ENCODE assay signal across 1 cellular context in the genomic region with DNA sequence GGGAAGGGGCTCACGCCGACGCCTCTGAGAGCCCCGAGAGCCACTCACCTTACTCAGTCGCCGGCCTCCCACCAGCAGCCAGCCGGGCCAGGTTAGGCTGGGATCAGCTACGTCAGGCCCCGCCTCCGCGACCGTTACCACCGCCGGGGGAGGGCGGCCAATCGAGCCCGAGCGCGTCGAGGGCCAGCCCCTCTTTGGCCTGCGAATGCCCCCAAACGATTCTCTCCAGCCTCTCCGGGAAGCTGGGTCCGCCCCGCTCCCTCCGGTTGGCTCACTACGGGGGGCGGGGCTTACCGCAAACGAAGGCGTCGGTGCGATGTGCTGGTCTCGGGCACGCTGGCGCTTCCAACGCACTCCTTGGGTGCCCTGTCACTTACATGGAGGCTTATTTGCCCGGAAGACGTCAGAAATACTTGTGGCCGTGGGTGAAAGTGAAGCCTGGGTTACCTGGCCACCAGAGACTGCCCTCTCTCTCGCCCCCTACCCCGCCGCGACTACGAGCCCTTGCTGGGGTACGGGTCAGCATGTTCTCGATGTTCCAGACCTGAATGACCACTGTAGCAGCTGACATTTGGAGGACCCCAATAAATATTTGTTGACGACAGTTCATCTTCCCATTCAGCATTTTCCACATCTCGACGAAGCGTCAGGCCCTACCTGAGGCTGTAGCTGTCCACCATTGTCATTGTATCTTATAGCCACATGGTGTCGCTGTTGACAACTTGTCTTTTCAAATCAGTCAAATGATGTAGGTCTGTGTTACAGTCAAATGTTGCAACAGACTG.
TF ChIP-seq lines count a peak whose summit lies in the region.

A gene with protein sequence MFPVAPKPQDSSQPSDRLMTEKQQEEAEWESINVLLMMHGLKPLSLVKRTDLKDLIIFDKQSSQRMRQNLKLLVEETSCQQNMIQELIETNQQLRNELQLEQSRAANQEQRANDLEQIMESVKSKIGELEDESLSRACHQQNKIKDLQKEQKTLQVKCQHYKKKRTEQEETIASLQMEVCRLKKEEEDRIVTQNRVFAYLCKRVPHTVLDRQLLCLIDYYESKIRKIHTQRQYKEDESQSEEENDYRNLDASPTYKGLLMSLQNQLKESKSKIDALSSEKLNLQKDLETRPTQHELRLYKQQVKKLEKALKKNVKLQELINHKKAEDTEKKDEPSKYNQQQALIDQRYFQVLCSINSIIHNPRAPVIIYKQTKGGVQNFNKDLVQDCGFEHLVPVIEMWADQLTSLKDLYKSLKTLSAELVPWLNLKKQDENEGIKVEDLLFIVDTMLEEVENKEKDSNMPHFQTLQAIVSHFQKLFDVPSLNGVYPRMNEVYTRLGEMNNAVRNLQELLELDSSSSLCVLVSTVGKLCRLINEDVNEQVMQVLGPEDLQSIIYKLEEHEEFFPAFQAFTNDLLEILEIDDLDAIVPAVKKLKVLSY (minus strand): TSS at position 111 of the 785 bp plus-strand sequence. CDS start 21,333 bp downstream, outside the sequence.

TF ChIP-seq in HepG2, 621 proteins besides CTCF, POLR2A, EP300 and RAD21 (continued from another document and continues in another):
- TF ChIP-seq, protein P1, sequence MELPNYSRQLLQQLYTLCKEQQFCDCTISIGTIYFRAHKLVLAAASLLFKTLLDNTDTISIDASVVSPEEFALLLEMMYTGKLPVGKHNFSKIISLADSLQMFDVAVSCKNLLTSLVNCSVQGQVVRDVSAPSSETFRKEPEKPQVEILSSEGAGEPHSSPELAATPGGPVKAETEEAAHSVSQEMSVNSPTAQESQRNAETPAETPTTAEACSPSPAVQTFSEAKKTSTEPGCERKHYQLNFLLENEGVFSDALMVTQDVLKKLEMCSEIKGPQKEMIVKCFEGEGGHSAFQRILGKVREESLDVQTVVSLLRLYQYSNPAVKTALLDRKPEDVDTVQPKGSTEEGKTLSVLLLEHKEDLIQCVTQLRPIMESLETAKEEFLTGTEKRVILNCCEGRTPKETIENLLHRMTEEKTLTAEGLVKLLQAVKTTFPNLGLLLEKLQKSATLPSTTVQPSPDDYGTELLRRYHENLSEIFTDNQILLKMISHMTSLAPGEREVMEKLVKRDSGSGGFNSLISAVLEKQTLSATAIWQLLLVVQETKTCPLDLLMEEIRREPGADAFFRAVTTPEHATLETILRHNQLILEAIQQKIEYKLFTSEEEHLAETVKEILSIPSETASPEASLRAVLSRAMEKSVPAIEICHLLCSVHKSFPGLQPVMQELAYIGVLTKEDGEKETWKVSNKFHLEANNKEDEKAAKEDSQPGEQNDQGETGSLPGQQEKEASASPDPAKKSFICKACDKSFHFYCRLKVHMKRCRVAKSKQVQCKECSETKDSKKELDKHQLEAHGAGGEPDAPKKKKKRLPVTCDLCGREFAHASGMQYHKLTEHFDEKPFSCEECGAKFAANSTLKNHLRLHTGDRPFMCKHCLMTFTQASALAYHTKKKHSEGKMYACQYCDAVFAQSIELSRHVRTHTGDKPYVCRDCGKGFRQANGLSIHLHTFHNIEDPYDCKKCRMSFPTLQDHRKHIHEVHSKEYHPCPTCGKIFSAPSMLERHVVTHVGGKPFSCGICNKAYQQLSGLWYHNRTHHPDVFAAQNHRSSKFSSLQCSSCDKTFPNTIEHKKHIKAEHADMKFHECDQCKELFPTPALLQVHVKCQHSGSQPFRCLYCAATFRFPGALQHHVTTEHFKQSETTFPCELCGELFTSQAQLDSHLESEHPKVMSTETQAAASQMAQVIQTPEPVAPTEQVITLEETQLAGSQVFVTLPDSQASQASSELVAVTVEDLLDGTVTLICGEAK (IDR thresholded peaks at IDR 0.05): no peak
- TF ChIP-seq, protein P1 (CRISPR knock-in tag; IDR thresholded peaks at IDR 0.05): no peak
- TF ChIP-seq SMAD1 (CRISPR knock-in tag; IDR thresholded peaks at IDR 0.05; ENCODE audit: borderline replicate concordance, low read depth): peak; percentile 78; the same call in 1 of the 2 replicates
- TF ChIP-seq ASH2L (IDR thresholded peaks at IDR 0.05; ENCODE audit: insufficient read length, low read depth, low read length): peak; percentile 52
- no peak for TF ChIP-seq WIZ (CRISPR knock-in tag; IDR thresholded peaks at IDR 0.05)
- TF ChIP-seq, protein P2, sequence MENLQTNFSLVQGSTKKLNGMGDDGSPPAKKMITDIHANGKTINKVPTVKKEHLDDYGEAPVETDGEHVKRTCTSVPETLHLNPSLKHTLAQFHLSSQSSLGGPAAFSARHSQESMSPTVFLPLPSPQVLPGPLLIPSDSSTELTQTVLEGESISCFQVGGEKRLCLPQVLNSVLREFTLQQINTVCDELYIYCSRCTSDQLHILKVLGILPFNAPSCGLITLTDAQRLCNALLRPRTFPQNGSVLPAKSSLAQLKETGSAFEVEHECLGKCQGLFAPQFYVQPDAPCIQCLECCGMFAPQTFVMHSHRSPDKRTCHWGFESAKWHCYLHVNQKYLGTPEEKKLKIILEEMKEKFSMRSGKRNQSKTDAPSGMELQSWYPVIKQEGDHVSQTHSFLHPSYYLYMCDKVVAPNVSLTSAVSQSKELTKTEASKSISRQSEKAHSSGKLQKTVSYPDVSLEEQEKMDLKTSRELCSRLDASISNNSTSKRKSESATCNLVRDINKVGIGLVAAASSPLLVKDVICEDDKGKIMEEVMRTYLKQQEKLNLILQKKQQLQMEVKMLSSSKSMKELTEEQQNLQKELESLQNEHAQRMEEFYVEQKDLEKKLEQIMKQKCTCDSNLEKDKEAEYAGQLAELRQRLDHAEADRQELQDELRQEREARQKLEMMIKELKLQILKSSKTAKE (CRISPR knock-in tag; IDR thresholded peaks at IDR 0.05; ENCODE audit: borderline replicate concordance): no peak; the same call in 1 of the 2 replicates
- peak; percentile 89 for TF ChIP-seq ZNF749 (CRISPR knock-in tag; IDR thresholded peaks at IDR 0.05; ENCODE audit: borderline replicate concordance)
- TF ChIP-seq ZSCAN21 (CRISPR knock-in tag; IDR thresholded peaks at IDR 0.05; ENCODE audit: borderline replicate concordance): peak; percentile 65
- TF ChIP-seq AGO1 (IDR thresholded peaks at IDR 0.05; ENCODE audit: low read depth, low read length, poor library complexity, severe bottlenecking): peak; percentile 30
- TF ChIP-seq, protein P3, sequence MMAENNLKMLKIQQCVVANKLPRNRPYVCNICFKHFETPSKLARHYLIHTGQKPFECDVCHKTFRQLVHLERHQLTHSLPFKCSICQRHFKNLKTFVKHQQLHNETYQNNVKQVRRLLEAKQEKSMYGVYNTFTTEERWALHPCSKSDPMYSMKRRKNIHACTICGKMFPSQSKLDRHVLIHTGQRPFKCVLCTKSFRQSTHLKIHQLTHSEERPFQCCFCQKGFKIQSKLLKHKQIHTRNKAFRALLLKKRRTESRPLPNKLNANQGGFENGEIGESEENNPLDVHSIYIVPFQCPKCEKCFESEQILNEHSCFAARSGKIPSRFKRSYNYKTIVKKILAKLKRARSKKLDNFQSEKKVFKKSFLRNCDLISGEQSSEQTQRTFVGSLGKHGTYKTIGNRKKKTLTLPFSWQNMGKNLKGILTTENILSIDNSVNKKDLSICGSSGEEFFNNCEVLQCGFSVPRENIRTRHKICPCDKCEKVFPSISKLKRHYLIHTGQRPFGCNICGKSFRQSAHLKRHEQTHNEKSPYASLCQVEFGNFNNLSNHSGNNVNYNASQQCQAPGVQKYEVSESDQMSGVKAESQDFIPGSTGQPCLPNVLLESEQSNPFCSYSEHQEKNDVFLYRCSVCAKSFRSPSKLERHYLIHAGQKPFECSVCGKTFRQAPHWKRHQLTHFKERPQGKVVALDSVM (CRISPR knock-in tag; IDR thresholded peaks at IDR 0.05): 0 out of 2 replicates have a peak, but pooled peaks have one; percentile 33
- TF ChIP-seq FLYWCH1 (CRISPR knock-in tag; IDR thresholded peaks at IDR 0.05): 0 out of 2 replicates have a peak, but pooled peaks have one; percentile 29
- TF ChIP-seq, protein P4, sequence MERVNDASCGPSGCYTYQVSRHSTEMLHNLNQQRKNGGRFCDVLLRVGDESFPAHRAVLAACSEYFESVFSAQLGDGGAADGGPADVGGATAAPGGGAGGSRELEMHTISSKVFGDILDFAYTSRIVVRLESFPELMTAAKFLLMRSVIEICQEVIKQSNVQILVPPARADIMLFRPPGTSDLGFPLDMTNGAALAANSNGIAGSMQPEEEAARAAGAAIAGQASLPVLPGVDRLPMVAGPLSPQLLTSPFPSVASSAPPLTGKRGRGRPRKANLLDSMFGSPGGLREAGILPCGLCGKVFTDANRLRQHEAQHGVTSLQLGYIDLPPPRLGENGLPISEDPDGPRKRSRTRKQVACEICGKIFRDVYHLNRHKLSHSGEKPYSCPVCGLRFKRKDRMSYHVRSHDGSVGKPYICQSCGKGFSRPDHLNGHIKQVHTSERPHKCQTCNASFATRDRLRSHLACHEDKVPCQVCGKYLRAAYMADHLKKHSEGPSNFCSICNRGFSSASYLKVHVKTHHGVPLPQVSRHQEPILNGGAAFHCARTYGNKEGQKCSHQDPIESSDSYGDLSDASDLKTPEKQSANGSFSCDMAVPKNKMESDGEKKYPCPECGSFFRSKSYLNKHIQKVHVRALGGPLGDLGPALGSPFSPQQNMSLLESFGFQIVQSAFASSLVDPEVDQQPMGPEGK (CRISPR knock-in tag; IDR thresholded peaks at IDR 0.05): peak; percentile 53
- TF ChIP-seq MBNL3 (CRISPR knock-in tag; conservative IDR thresholded peaks at IDR 0.05): no peak
- no peak for TF ChIP-seq HNF4G (IDR thresholded peaks at IDR 0.05; ENCODE audit: borderline replicate concordance, low read depth, low read length)
- 0 out of 2 replicates have a peak, but pooled peaks have one; percentile 20 for TF ChIP-seq HNF4G (CRISPR knock-in tag; IDR thresholded peaks at IDR 0.05; ENCODE audit: borderline replicate concordance, low read depth)
- peak; percentile 95 for TF ChIP-seq ZNF605 (CRISPR knock-in tag; IDR thresholded peaks at IDR 0.05)
- no peak for TF ChIP-seq ZNF33A (CRISPR knock-in tag; IDR thresholded peaks at IDR 0.05; ENCODE audit: borderline replicate concordance)
- TF ChIP-seq, protein P5, sequence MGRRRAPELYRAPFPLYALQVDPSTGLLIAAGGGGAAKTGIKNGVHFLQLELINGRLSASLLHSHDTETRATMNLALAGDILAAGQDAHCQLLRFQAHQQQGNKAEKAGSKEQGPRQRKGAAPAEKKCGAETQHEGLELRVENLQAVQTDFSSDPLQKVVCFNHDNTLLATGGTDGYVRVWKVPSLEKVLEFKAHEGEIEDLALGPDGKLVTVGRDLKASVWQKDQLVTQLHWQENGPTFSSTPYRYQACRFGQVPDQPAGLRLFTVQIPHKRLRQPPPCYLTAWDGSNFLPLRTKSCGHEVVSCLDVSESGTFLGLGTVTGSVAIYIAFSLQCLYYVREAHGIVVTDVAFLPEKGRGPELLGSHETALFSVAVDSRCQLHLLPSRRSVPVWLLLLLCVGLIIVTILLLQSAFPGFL (CRISPR knock-in tag; IDR thresholded peaks at IDR 0.05): 0 out of 2 replicates have a peak, but pooled peaks have one; percentile 25
- no peak for TF ChIP-seq ZZZ3 (CRISPR knock-in tag; IDR thresholded peaks at IDR 0.05; ENCODE audit: borderline replicate concordance)
- TF ChIP-seq HMG20A (CRISPR knock-in tag; IDR thresholded peaks at IDR 0.05; ENCODE audit: borderline replicate concordance): no peak
- no peak for TF ChIP-seq ZFP1 (CRISPR knock-in tag; IDR thresholded peaks at IDR 0.05)
- TF ChIP-seq NR2C2 (CRISPR knock-in tag; IDR thresholded peaks at IDR 0.05; ENCODE audit: borderline replicate concordance): peak; percentile 36; the same call in 1 of the 2 replicates
- TF ChIP-seq ZNF331 (CRISPR knock-in tag; IDR thresholded peaks at IDR 0.05): peak; percentile 27; the same call in 1 of the 2 replicates
- peak; percentile 79; the same call in 1 of the 2 replicates for TF ChIP-seq BORCS8-MEF2B (CRISPR knock-in tag; IDR thresholded peaks at IDR 0.05)
- 0 out of 2 replicates have a peak, but pooled peaks have one; percentile 36 for TF ChIP-seq ZSCAN12 (CRISPR knock-in tag; IDR thresholded peaks at IDR 0.05)
- TF ChIP-seq ZNF253 (CRISPR knock-in tag; IDR thresholded peaks at IDR 0.05; ENCODE audit: borderline replicate concordance): peak; percentile 78; the same call in 1 of the 2 replicates
- TF ChIP-seq, protein P6, sequence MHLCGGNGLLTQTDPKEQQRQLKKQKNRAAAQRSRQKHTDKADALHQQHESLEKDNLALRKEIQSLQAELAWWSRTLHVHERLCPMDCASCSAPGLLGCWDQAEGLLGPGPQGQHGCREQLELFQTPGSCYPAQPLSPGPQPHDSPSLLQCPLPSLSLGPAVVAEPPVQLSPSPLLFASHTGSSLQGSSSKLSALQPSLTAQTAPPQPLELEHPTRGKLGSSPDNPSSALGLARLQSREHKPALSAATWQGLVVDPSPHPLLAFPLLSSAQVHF (CRISPR knock-in tag; IDR thresholded peaks at IDR 0.05): peak; percentile 75; the same call in 1 of the 2 replicates
- TF ChIP-seq, protein P7, sequence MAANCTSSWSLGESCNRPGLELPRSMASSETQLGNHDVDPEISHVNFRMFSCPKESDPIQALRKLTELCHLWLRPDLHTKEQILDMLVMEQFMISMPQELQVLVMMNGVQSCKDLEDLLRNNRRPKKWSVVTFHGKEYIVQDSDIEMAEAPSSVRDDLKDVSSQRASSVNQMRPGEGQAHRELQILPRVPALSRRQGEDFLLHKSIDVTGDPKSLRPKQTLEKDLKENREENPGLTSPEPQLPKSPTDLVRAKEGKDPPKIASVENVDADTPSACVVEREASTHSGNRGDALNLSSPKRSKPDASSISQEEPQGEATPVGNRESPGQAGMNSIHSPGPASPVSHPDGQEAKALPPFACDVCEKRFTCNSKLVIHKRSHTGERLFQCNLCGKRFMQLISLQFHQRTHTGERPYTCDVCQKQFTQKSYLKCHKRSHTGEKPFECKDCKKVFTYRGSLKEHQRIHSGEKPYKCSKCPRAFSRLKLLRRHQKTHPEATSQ (CRISPR knock-in tag; IDR thresholded peaks at IDR 0.05; ENCODE audit: borderline replicate concordance): no peak
- peak; percentile 87 for TF ChIP-seq NFKB2 (CRISPR knock-in tag; IDR thresholded peaks at IDR 0.05; ENCODE audit: borderline replicate concordance)
- no peak; the same call in 1 of the 2 replicates for TF ChIP-seq SP1 (IDR thresholded peaks at IDR 0.05)
- peak; percentile 90 for TF ChIP-seq SP1 (CRISPR knock-in tag; IDR thresholded peaks at IDR 0.05)
